ENCODE assay signal across 15 cellular contexts in genomic region chr5:93883459-93883858, GRCh38.
DNase-seq lines count a peak whose midpoint lies in the region; TF ChIP-seq lines count a peak whose summit lies in the region.
"Had no signal": no experiment of that assay in that cellular context is flagged by ENCODE, and none has a peak within 500 bp of the region (broad histone marks: within the 10 kb centered on the region; RNA-seq: fewer than 3 reads in every experiment).

No MANE protein-coding gene starts in this region.

- no peaks in the 10 kb centered on the region for H3K9me2 ChIP-seq in PC-9 (ENCODE audit: insufficient read depth)

- H4K20me1 ChIP-seq in PC-9 (ENCODE audit: insufficient read depth), result no peaks in the 10 kb centered on the region

- H3K27me3 Mint-ChIP-seq in mesothelial cell of epicardium (ENCODE audit: low read depth), result no peaks in the 10 kb centered on the region

- H3K4me1 ChIP-seq in A673 (ENCODE audit: insufficient read depth, low read length, poor library complexity, severe bottlenecking) (peaks cover 7% of the 10 kb centered on the region), PC-9 (replicated peaks; ENCODE audit: insufficient read depth) (no peaks in the 10 kb centered on the region; the same call in 1 of the 2 replicates)

- H3K4me1 Mint-ChIP-seq in mesothelial cell of epicardium, result peaks cover 5% of the 10 kb centered on the region

- H3K9me3 ChIP-seq in A673 (ENCODE audit: low read depth, low read length, poor library complexity, severe bottlenecking), result no peaks in the 10 kb centered on the region
- no peaks in the 10 kb centered on the region for H3K9me3 ChIP-seq in PC-9 (ENCODE audit: insufficient read depth, low read depth)

- TF ChIP-seq CTCF in A673 (conservative IDR thresholded peaks at IDR 0.05; ENCODE audit: low read depth, low read length) (no peak), PC-9 (conservative IDR thresholded peaks at IDR 0.05) (no peak), mesothelial cell of epicardium (IDR thresholded peaks at IDR 0.05; ENCODE audit: unreplicated experiment) (no peak)

- intact Hi-C loops in A673 (cut with micrococcal nuclease; ENCODE audit: unreplicated experiment) (no loop called here), PC-9 (cut with micrococcal nuclease; ENCODE audit: unreplicated experiment) (no loop called here)

- no TSS peak for BruUV-seq in A673 (replicated peaks; lab: Mats Ljungman, UMichigan)
- no TSS peak for BruUV-seq in PC-9 (replicated peaks; lab: Mats Ljungman, UMichigan)

- CTCF ChIA-PET in A673 (lab: Charles Lee) (no interaction called here), PC-9 (lab: Charles Lee) (no interaction called here)

- no peaks in the 10 kb centered on the region for H3K9me3 Mint-ChIP-seq in mesothelial cell of epicardium

- H2AFZ ChIP-seq in PC-9, result no peak overlapping the region

- no peaks in the 10 kb centered on the region for H3F3A ChIP-seq in PC-9 (ENCODE audit: insufficient read depth, low read depth)

- H3K27ac ChIP-seq in A673 (ENCODE audit: low read depth, low read length, poor library complexity, severe bottlenecking) (no peak overlapping the region), PC-9 (no peak overlapping the region)

- no peak overlapping the region for H3K4me2 ChIP-seq in PC-9

- H3K36me3 ChIP-seq in A673 (ENCODE audit: insufficient read depth, low read length, poor library complexity, severe bottlenecking), result no peaks in the 10 kb centered on the region
- no peaks in the 10 kb centered on the region for H3K36me3 ChIP-seq in PC-9 (ENCODE audit: low read depth)

- POLR2A ChIA-PET in A673 (lab: Charles Lee; ENCODE audit: low non-redundant PET) (no interaction called here), PC-9 (lab: Charles Lee; ENCODE audit: unreplicated experiment) (no interaction called here)

- H3K27me3 ChIP-seq in A673 (replicated peaks; ENCODE audit: insufficient read depth, low read depth, low read length, poor library complexity), result no peaks in the 10 kb centered on the region
- H3K27me3 ChIP-seq in PC-9 (ENCODE audit: insufficient read depth, low read depth), result no peaks in the 10 kb centered on the region

- peak; percentile 35 for DNase-seq in A673 (ENCODE audit: low spot score)
- peak; percentile 37 for DNase-seq in LHCN-M2 (ENCODE audit: low read depth)
- DNase-seq in OCI-M1 (lab: John Stamatoyannopoulos, UW), result peak; percentile 62
- peak; percentile 16 for DNase-seq in fibroblast of peridontal ligament (ENCODE audit: extremely low read depth)
- no peak for DNase-seq in NCI-H510A (lab: John Stamatoyannopoulos, UW)
- no peak for DNase-seq in PC-9
- DNase-seq in NCI-H1048 (lab: John Stamatoyannopoulos, UW), result no peak
- DNase-seq in mesothelial cell of epicardium (ENCODE audit: low spot score in 2 of 2, unreplicated experiment in 2 of 2), result no peak
- DNase-seq: C1 segment of cervical spinal cord, DMS 273 treated with DMSO at 0.1 percent for 48 hours, HCEC 1CT, NCI-H1105, NCI-H2171, NCI-H526, SIG-M5 had no signal

- H3K27ac Mint-ChIP-seq in mesothelial cell of epicardium, result no peak overlapping the region

- H3K36me3 Mint-ChIP-seq in mesothelial cell of epicardium, result no peaks in the 10 kb centered on the region

- H3K79me2 ChIP-seq in PC-9 (ENCODE audit: low read depth), result no peaks in the 10 kb centered on the region

- H3K4me3 ChIP-seq in A673 (ENCODE audit: low read depth, low read length, poor library complexity, severe bottlenecking), result no peak overlapping the region
- H3K4me3 ChIP-seq in PC-9, result no peak overlapping the region

- no peak overlapping the region for H3K4me3 Mint-ChIP-seq in mesothelial cell of epicardium

Comparison
In these comparisons a context has a peak if more than half of its experiments do, and no peak if none do; other contexts are left out.
1. DNase-seq: peak in A673 (single experiment), LHCN-M2 (single experiment), OCI-M1 (single experiment) and fibroblast of peridontal ligament (single experiment); none in NCI-H510A (single experiment), PC-9 (0 of 2), NCI-H1048 (single experiment) and mesothelial cell of epicardium (0 of 2).